Comparison of ENCODE assay signal across 1 cellular context in the genomic region with DNA sequence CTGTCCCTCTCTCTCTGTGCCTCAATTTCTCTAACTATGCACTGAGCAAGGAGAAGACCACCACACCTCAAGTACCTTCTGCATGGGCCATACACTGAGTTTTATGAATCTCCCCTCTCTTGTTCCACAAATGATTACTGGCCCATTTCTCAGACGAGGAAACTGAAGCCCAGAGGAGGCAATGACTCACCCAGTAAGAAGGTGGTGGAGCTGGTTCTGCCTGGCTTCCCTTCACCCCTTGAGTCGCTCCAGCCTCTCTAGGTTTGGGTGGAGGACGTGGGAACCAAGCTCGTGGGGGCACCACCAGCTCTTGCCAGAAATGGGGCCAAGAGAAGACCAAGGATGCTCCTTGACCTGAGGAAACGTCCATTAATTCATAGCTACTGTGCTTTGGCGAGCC.
A peak's percentile ranks its signal among the peaks of the same experiment; 100 is the strongest.
TF ChIP-seq lines count a peak whose summit lies in the region.

No MANE protein-coding gene starts in this region.

TF ChIP-seq in K562, 482 proteins besides CTCF, POLR2A, EP300 and RAD21 (continued from another document):
- TF ChIP-seq, protein P1, sequence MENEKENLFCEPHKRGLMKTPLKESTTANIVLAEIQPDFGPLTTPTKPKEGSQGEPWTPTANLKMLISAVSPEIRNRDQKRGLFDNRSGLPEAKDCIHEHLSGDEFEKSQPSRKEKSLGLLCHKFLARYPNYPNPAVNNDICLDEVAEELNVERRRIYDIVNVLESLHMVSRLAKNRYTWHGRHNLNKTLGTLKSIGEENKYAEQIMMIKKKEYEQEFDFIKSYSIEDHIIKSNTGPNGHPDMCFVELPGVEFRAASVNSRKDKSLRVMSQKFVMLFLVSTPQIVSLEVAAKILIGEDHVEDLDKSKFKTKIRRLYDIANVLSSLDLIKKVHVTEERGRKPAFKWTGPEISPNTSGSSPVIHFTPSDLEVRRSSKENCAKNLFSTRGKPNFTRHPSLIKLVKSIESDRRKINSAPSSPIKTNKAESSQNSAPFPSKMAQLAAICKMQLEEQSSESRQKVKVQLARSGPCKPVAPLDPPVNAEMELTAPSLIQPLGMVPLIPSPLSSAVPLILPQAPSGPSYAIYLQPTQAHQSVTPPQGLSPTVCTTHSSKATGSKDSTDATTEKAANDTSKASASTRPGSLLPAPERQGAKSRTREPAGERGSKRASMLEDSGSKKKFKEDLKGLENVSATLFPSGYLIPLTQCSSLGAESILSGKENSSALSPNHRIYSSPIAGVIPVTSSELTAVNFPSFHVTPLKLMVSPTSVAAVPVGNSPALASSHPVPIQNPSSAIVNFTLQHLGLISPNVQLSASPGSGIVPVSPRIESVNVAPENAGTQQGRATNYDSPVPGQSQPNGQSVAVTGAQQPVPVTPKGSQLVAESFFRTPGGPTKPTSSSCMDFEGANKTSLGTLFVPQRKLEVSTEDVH (IDR thresholded peaks at IDR 0.05; ENCODE audit: low read depth, partially characterized antibody), result no peak
- no peak for TF ChIP-seq HNRNPL (IDR thresholded peaks at IDR 0.05; ENCODE audit: low read depth, low read length)
- 0 out of 2 replicates have a peak, but pooled peaks have one; percentile 11 for TF ChIP-seq ATF3 (IDR thresholded peaks at IDR 0.05)
- TF ChIP-seq ATF3 (CRISPR knock-in tag; conservative IDR thresholded peaks at IDR 0.05), result no peak
- TF ChIP-seq BCOR (IDR thresholded peaks at IDR 0.05), result peak; percentile 83
- no peak for TF ChIP-seq BRF1 (IDR thresholded peaks at IDR 0.05; ENCODE audit: borderline replicate concordance, extremely low read depth, insufficient read length)
- TF ChIP-seq MYBL2 (IDR thresholded peaks at IDR 0.05; ENCODE audit: low read depth), result no peak
- TF ChIP-seq MYBL2 (CRISPR knock-in tag; IDR thresholded peaks at IDR 0.05; ENCODE audit: borderline replicate concordance), result no peak
- TF ChIP-seq ELF2 (CRISPR knock-in tag; IDR thresholded peaks at IDR 0.05), result no peak
- TF ChIP-seq KDM1A (IDR thresholded peaks at IDR 0.05), result peak; percentile 31 to 49; a peak in 1 of 4 replicates
- TF ChIP-seq KAT7 (CRISPR knock-in tag; IDR thresholded peaks at IDR 0.05; ENCODE audit: borderline replicate concordance), result no peak
- 0 out of 4 replicates have a peak, but pooled peaks of 1 of the 2 experiments have one; percentile 35 for TF ChIP-seq RCOR1 (IDR thresholded peaks at IDR 0.05; ENCODE audit: borderline replicate concordance in 1 of 2, low read depth in 2 of 2, low read length in 2 of 2)
- TF ChIP-seq ZNF239 (CRISPR knock-in tag; IDR thresholded peaks at IDR 0.05), result peak; percentile 72
- no peak for TF ChIP-seq ZNF133 (CRISPR knock-in tag; IDR thresholded peaks at IDR 0.05)
- no peak for TF ChIP-seq RFX1 (IDR thresholded peaks at IDR 0.05)
- TF ChIP-seq HDAC2 (IDR thresholded peaks at IDR 0.05), result 0 out of 2 replicates have a peak, but pooled peaks have one; percentile 61
- TF ChIP-seq RBM14 (IDR thresholded peaks at IDR 0.05; ENCODE audit: borderline replicate concordance, insufficient read depth, low read depth, low read length), result no peak
- TF ChIP-seq ARID2 (IDR thresholded peaks at IDR 0.05), result no peak
- no peak for TF ChIP-seq ZNF12 (CRISPR knock-in tag; IDR thresholded peaks at IDR 0.05)
- TF ChIP-seq, protein P2, sequence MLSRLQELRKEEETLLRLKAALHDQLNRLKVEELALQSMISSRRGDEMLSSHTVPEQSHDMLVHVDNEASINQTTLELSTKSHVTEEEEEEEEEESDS (CRISPR knock-in tag; IDR thresholded peaks at IDR 0.05), result no peak
- TF ChIP-seq RBM25 (IDR thresholded peaks at IDR 0.05; ENCODE audit: low read depth, low read length, severe bottlenecking), result peak; percentile 83
- TF ChIP-seq NRF1 (conservative IDR thresholded peaks at IDR 0.05 in 1 of 2, IDR thresholded peaks at IDR 0.05 in 1 of 2), result no peak
- TF ChIP-seq, protein P3, sequence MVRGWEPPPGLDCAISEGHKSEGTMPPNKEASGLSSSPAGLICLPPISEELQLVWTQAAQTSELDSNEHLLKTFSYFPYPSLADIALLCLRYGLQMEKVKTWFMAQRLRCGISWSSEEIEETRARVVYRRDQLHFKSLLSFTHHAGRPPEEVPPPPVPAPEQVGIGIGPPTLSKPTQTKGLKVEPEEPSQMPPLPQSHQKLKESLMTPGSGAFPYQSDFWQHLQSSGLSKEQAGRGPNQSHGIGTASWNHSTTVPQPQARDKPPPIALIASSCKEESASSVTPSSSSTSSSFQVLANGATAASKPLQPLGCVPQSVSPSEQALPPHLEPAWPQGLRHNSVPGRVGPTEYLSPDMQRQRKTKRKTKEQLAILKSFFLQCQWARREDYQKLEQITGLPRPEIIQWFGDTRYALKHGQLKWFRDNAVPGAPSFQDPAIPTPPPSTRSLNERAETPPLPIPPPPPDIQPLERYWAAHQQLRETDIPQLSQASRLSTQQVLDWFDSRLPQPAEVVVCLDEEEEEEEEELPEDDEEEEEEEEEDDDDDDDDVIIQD (CRISPR knock-in tag; IDR thresholded peaks at IDR 0.05), result no peak
- TF ChIP-seq CBX1 (IDR thresholded peaks at IDR 0.05; ENCODE audit: low read depth), result peak; percentile 79; the same call in 1 of the 2 replicates
- TF ChIP-seq ZSCAN29 (IDR thresholded peaks at IDR 0.05), result no peak
- TF ChIP-seq ZNF589 (CRISPR knock-in tag; IDR thresholded peaks at IDR 0.05; ENCODE audit: low read depth), result no peak
- TF ChIP-seq AFF4 (CRISPR knock-in tag; IDR thresholded peaks at IDR 0.05), result no peak
- no peak for TF ChIP-seq MTA1 (IDR thresholded peaks at IDR 0.05; ENCODE audit: borderline replicate concordance)
- TF ChIP-seq NR3C1 (CRISPR knock-in tag; IDR thresholded peaks at IDR 0.05), result no peak
- TF ChIP-seq TCF3 (CRISPR knock-in tag; IDR thresholded peaks at IDR 0.05), result no peak
- no peak for TF ChIP-seq SRSF3 (IDR thresholded peaks at IDR 0.05; ENCODE audit: insufficient read depth, low read length)
- no peak for TF ChIP-seq ZNF57 (CRISPR knock-in tag; IDR thresholded peaks at IDR 0.05)
- TF ChIP-seq, protein P4, sequence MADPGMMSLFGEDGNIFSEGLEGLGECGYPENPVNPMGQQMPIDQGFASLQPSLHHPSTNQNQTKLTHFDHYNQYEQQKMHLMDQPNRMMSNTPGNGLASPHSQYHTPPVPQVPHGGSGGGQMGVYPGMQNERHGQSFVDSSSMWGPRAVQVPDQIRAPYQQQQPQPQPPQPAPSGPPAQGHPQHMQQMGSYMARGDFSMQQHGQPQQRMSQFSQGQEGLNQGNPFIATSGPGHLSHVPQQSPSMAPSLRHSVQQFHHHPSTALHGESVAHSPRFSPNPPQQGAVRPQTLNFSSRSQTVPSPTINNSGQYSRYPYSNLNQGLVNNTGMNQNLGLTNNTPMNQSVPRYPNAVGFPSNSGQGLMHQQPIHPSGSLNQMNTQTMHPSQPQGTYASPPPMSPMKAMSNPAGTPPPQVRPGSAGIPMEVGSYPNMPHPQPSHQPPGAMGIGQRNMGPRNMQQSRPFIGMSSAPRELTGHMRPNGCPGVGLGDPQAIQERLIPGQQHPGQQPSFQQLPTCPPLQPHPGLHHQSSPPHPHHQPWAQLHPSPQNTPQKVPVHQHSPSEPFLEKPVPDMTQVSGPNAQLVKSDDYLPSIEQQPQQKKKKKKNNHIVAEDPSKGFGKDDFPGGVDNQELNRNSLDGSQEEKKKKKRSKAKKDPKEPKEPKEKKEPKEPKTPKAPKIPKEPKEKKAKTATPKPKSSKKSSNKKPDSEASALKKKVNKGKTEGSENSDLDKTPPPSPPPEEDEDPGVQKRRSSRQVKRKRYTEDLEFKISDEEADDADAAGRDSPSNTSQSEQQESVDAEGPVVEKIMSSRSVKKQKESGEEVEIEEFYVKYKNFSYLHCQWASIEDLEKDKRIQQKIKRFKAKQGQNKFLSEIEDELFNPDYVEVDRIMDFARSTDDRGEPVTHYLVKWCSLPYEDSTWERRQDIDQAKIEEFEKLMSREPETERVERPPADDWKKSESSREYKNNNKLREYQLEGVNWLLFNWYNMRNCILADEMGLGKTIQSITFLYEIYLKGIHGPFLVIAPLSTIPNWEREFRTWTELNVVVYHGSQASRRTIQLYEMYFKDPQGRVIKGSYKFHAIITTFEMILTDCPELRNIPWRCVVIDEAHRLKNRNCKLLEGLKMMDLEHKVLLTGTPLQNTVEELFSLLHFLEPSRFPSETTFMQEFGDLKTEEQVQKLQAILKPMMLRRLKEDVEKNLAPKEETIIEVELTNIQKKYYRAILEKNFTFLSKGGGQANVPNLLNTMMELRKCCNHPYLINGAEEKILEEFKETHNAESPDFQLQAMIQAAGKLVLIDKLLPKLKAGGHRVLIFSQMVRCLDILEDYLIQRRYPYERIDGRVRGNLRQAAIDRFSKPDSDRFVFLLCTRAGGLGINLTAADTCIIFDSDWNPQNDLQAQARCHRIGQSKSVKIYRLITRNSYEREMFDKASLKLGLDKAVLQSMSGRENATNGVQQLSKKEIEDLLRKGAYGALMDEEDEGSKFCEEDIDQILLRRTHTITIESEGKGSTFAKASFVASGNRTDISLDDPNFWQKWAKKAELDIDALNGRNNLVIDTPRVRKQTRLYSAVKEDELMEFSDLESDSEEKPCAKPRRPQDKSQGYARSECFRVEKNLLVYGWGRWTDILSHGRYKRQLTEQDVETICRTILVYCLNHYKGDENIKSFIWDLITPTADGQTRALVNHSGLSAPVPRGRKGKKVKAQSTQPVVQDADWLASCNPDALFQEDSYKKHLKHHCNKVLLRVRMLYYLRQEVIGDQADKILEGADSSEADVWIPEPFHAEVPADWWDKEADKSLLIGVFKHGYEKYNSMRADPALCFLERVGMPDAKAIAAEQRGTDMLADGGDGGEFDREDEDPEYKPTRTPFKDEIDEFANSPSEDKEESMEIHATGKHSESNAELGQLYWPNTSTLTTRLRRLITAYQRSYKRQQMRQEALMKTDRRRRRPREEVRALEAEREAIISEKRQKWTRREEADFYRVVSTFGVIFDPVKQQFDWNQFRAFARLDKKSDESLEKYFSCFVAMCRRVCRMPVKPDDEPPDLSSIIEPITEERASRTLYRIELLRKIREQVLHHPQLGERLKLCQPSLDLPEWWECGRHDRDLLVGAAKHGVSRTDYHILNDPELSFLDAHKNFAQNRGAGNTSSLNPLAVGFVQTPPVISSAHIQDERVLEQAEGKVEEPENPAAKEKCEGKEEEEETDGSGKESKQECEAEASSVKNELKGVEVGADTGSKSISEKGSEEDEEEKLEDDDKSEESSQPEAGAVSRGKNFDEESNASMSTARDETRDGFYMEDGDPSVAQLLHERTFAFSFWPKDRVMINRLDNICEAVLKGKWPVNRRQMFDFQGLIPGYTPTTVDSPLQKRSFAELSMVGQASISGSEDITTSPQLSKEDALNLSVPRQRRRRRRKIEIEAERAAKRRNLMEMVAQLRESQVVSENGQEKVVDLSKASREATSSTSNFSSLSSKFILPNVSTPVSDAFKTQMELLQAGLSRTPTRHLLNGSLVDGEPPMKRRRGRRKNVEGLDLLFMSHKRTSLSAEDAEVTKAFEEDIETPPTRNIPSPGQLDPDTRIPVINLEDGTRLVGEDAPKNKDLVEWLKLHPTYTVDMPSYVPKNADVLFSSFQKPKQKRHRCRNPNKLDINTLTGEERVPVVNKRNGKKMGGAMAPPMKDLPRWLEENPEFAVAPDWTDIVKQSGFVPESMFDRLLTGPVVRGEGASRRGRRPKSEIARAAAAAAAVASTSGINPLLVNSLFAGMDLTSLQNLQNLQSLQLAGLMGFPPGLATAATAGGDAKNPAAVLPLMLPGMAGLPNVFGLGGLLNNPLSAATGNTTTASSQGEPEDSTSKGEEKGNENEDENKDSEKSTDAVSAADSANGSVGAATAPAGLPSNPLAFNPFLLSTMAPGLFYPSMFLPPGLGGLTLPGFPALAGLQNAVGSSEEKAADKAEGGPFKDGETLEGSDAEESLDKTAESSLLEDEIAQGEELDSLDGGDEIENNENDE (IDR thresholded peaks at IDR 0.05; ENCODE audit: low read depth, low read length), result no peak
- TF ChIP-seq ZNF740 (CRISPR knock-in tag; IDR thresholded peaks at IDR 0.05), result no peak
- TF ChIP-seq ZNF740 (tag; IDR thresholded peaks at IDR 0.05), result no peak
- TF ChIP-seq MAFK (IDR thresholded peaks at IDR 0.05; ENCODE audit: low read length), result no peak
TF ChIP-seq in K562: peak in this region for 9.
